10 cellular contexts compared by ENCODE assay signal in the genomic region with DNA sequence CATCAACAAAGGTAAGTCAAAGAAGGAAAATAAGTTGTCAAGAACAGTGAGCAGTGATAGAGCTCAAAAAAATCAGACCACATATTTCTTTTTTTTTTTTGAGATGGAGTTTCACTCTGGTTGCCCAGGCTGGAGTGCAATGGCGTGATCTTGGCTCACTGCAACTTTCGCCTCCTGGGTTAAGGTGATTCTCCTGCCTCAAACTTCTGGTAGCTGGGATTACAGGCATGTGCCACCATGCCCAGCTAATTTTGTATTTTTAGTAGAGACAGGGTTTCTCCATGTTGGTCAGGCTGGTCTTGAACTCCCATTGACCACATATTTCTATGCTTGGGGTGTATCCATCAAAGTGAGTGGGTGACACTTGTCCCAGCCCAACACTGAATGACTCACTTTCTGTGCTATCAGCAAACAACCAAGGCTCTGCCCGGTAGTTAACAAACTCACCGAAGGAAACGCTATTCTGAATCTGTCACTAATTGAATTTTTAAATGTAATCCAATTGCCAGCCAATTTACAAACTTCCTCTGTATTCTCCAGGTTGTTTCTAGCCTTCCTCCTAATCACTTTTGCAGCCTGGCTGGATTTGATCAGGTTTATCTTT. TPM values are rescaled to one million over a fixed set of nuclear protein-coding genes. Genes with fewer than 3 reads are reported as not detected.
A peak's percentile ranks its signal among the peaks of the same experiment; 100 is the strongest.
DNase-seq lines count a peak whose midpoint lies in the region; ATAC-seq and TF ChIP-seq lines count a peak whose summit lies in the region.
"Had no signal": no experiment of that assay in that cellular context is flagged by ENCODE, and none has a peak within 500 bp of the region (broad histone marks: within the 10 kb centered on the region; RNA-seq: fewer than 3 reads in every experiment).

No MANE protein-coding gene starts in this region.

- no peak for DNase-seq in activated CD8-positive, alpha-beta memory T cell treated with anti-CD3 and anti-CD28 coated beads, Interleukin-2, amount 10 ng/mL, durations not matched to agents 7 days and 5 days
- DNase-seq in activated CD8-positive, alpha-beta memory T cell treated with anti-CD3 and anti-CD28 coated beads, Interleukin-2, amount 50 U/mL, for 48 hours, result no peak
- DNase-seq in activated B cell treated with CpG ODN at 0.5 μM for 24 hours, result no peak
- no peak for DNase-seq in stimulated activated effector memory CD8-positive, alpha-beta T cell treated with anti-CD3 and anti-CD28 coated beads, Interleukin-12 subunit alpha, Interleukin-12 subunit beta, amount 100 ng/mL, for 72 hours (ENCODE audit: low spot score in 2 of 2)
- no peak for DNase-seq in mucosa of gallbladder (ENCODE audit: low spot score)
- DNase-seq in activated CD4-positive, alpha-beta T cell treated with anti-CD3 and anti-CD28 coated beads for 48 hours, result no peak
- no peak for DNase-seq in NCI-H2227 treated with DMSO at 0.1 percent for 48 hours (lab: John Stamatoyannopoulos, UW)
- DNase-seq: NCI-H2081 treated with DMSO at 0.1 percent for 48 hours, SJCRH30 had no signal

- peak overlapping the region; percentile 61 for H3K27ac Mint-ChIP-seq in activated CD8-positive, alpha-beta memory T cell treated with anti-CD3 and anti-CD28 coated beads, Interleukin-2, amount 10 ng/mL, durations not matched to agents 7 days and 5 days
- H3K27ac Mint-ChIP-seq in activated B cell treated with CpG ODN at 0.5 μM for 24 hours, result peak overlapping the region; percentile 92
- peak overlapping the region; percentile 87 for H3K27ac Mint-ChIP-seq in stimulated activated effector memory CD8-positive, alpha-beta T cell treated with anti-CD3 and anti-CD28 coated beads, Interleukin-12 subunit alpha, Interleukin-12 subunit beta, amount 100 ng/mL, for 72 hours

- CTCF ChIA-PET in activated CD8-positive, alpha-beta memory T cell treated with anti-CD3 and anti-CD28 coated beads, Interleukin-2, amount 10 ng/mL, durations not matched to agents 7 days and 5 days (lab: Charles Lee), result interaction anchor here (0.6 to 4.6 kb wide), 7 partner anchors 10 to 272 kb away, joined by 3 to 23 read pairs (median 5); no protein-coding TSS in a partner anchor
- CTCF ChIA-PET in activated B cell treated with CpG ODN at 0.5 μM for 24 hours (lab: Charles Lee), result interaction anchor here (0.8 to 4.8 kb wide), 3 partner anchors 15 to 91 kb away, joined by 3 to 46 read pairs (median 5); no protein-coding TSS in a partner anchor

- POLR2A ChIA-PET in activated B cell treated with CpG ODN at 0.5 μM for 24 hours (lab: Charles Lee), result interaction anchor here (0.6 to 8.3 kb wide), 18 partner anchors 10 to 246 kb away, joined by 3 to 218 read pairs (median 5); a partner anchor contains a TSS

- H3K4me3 Mint-ChIP-seq in activated CD8-positive, alpha-beta memory T cell treated with anti-CD3 and anti-CD28 coated beads, Interleukin-2, amount 10 ng/mL, durations not matched to agents 7 days and 5 days, result no peak overlapping the region
- H3K4me3 Mint-ChIP-seq in activated B cell treated with CpG ODN at 0.5 μM for 24 hours, result peak overlapping the region; percentile 57
- H3K4me3 Mint-ChIP-seq in stimulated activated effector memory CD8-positive, alpha-beta T cell treated with anti-CD3 and anti-CD28 coated beads, Interleukin-12 subunit alpha, Interleukin-12 subunit beta, amount 100 ng/mL, for 72 hours, result peak overlapping the region; percentile 35

- H3K27me3 Mint-ChIP-seq in activated CD8-positive, alpha-beta memory T cell treated with anti-CD3 and anti-CD28 coated beads, Interleukin-2, amount 10 ng/mL, durations not matched to agents 7 days and 5 days, result no peaks in the 10 kb centered on the region
- H3K27me3 Mint-ChIP-seq in activated B cell treated with CpG ODN at 0.5 μM for 24 hours, result no peaks in the 10 kb centered on the region

- peaks cover 47% of the 10 kb centered on the region for H3K4me1 Mint-ChIP-seq in activated CD8-positive, alpha-beta memory T cell treated with anti-CD3 and anti-CD28 coated beads, Interleukin-2, amount 10 ng/mL, durations not matched to agents 7 days and 5 days
- peaks cover 49% of the 10 kb centered on the region for H3K4me1 Mint-ChIP-seq in activated B cell treated with CpG ODN at 0.5 μM for 24 hours
- H3K4me1 Mint-ChIP-seq in stimulated activated effector memory CD8-positive, alpha-beta T cell treated with anti-CD3 and anti-CD28 coated beads, Interleukin-12 subunit alpha, Interleukin-12 subunit beta, amount 100 ng/mL, for 72 hours, result peaks cover 51% of the 10 kb centered on the region

- H3K9me3 Mint-ChIP-seq in activated CD8-positive, alpha-beta memory T cell treated with anti-CD3 and anti-CD28 coated beads, Interleukin-2, amount 10 ng/mL, durations not matched to agents 7 days and 5 days (ENCODE audit: low read depth), result peaks cover 10% of the 10 kb centered on the region
- peaks cover 11% of the 10 kb centered on the region for H3K9me3 Mint-ChIP-seq in activated B cell treated with CpG ODN at 0.5 μM for 24 hours
- peaks cover 9% of the 10 kb centered on the region for H3K9me3 Mint-ChIP-seq in stimulated activated effector memory CD8-positive, alpha-beta T cell treated with anti-CD3 and anti-CD28 coated beads, Interleukin-12 subunit alpha, Interleukin-12 subunit beta, amount 100 ng/mL, for 72 hours

- H3K36me3 Mint-ChIP-seq in activated CD8-positive, alpha-beta memory T cell treated with anti-CD3 and anti-CD28 coated beads, Interleukin-2, amount 10 ng/mL, durations not matched to agents 7 days and 5 days, result peaks cover 36% of the 10 kb centered on the region
- no peaks in the 10 kb centered on the region for H3K36me3 Mint-ChIP-seq in activated B cell treated with CpG ODN at 0.5 μM for 24 hours (ENCODE audit: low read depth)
- no peaks in the 10 kb centered on the region for H3K36me3 Mint-ChIP-seq in stimulated activated effector memory CD8-positive, alpha-beta T cell treated with anti-CD3 and anti-CD28 coated beads, Interleukin-12 subunit alpha, Interleukin-12 subunit beta, amount 100 ng/mL, for 72 hours

- TF ChIP-seq CTCF in activated B cell treated with CpG ODN at 0.5 μM for 24 hours (IDR thresholded peaks at IDR 0.05), result no peak

- peak; percentile 61 for ATAC-seq in activated CD8-positive, alpha-beta memory T cell treated with anti-CD3 and anti-CD28 coated beads, Interleukin-2, amount 10 ng/mL, durations not matched to agents 7 days and 5 days
- ATAC-seq in HG02678 (IDR thresholded peaks at IDR 0.05; ENCODE audit: unreplicated experiment) (peak; percentile 54), activated B cell treated with CpG ODN at 0.5 μM for 24 hours (ENCODE audit: low read depth) (peak; percentile 62)
- peak; percentile 78 for ATAC-seq in stimulated activated effector memory CD8-positive, alpha-beta T cell treated with anti-CD3 and anti-CD28 coated beads, Interleukin-12 subunit alpha, Interleukin-12 subunit beta, amount 100 ng/mL, for 72 hours

- intact Hi-C loops in activated B cell treated with CpG ODN at 0.5 μM for 24 hours (cut with micrococcal nuclease), result loop anchor here (1.0 kb wide), 3 partner anchors 13 to 90 kb away; no protein-coding TSS in a partner anchor

RNA-seq across cellular contexts. Expression of a gene that starts 19.6 kb away (rescaled TPM):
- 10 to 100 TPM; 40.9 to 43.5 TPM for total RNA-seq in activated CD8-positive, alpha-beta memory T cell treated with anti-CD3 and anti-CD28 coated beads, Interleukin-2, amount 10 ng/mL, durations not matched to agents 7 days and 5 days
- 32.7 and 35.6 TPM in 2 replicates for total RNA-seq in activated B cell treated with CpG ODN at 0.5 μM for 24 hours
- 26.6 TPM for total RNA-seq in mucosa of gallbladder
